Comparison of ENCODE assay signal across 8 cellular contexts in the genomic region with DNA sequence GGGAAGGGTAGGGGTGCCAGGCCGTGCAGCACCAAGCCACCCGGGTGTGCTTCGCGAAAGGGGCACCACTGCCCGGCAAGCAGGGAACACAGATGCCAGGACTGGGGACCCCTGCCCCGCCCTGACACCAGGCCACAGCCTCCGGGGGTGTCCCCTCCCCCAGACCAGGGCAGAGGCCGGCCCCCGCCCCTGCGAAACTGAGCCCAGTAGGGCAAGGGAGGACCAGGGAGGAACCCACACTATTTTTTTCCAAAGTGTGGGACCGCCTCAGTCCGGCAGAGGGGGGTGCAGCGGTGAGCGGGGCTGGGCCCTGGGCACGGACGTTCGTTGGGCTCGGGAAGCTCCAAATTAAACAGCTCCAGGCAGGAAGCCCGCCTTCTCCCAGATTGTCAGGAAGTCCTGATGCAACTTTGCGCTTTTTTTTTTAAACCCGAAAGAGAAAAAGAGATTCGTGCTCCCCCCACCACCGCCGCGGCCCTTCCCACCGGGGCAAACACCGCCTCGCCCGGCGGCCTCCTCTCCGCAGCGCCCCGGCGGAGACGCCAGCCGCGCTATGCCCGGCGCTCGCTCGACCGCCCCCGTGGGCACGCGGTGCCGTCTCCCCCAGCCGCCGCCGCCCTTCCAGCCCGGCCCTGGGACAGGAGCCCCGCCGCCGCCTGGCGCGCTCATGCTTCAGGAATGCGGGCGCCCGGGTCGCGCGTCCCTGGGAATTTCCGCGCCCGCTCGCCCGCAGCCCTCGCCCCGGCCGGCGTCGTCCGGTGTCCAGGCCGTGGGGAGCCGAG. TPM values are rescaled to one million over a fixed set of nuclear protein-coding genes. Genes with fewer than 3 reads are reported as not detected.
DNase-seq lines count a peak whose midpoint lies in the region; ATAC-seq, FAIRE-seq and TF ChIP-seq lines count a peak whose summit lies in the region.

No MANE protein-coding gene starts in this region.

- H3K4me2 ChIP-seq in parathyroid adenoma (ENCODE audit: low read length) = peak overlapping the region; percentile 32

- CTCF ChIA-PET in AG04449 (lab: Yijun Ruan, JAX) = interaction anchor here (0.5 to 5.9 kb wide), 15 partner anchors 12 to 99 kb away, joined by 3 to 76 read pairs (median 3); no protein-coding TSS in a partner anchor

- no peaks in the 10 kb centered on the region for H3K27me3 Mint-ChIP-seq in activated naive CD4-positive, alpha-beta T cell treated with anti-CD3 and anti-CD28 coated beads, Interleukin-2, amount 50 U/mL, for 24 hours

- DNase-seq in AG04449 (ENCODE audit: low read depth, low spot score) = no peak
- peak; percentile 41 to 58 for DNase-seq in NOMO-1 (lab: John Stamatoyannopoulos, UW; ENCODE audit: unreplicated experiment in 2 of 2)
- peak; percentile 84 for DNase-seq in Right ventricle myocardium superior
- no peak for DNase-seq in SK-N-DZ (ENCODE audit: low spot score)
- no peak for DNase-seq in GM12892 (ENCODE audit: insufficient read length)

- H3K79me2 ChIP-seq in parathyroid adenoma = peaks cover 4% of the 10 kb centered on the region

- H2AFZ ChIP-seq in parathyroid adenoma = peak overlapping the region; percentile 82

- TF ChIP-seq CTCF in AG04449 (IDR thresholded peaks at IDR 0.05; ENCODE audit: insufficient read depth, low read length, missing control alignments) = peak; percentile 62
- peak; percentile 48 for TF ChIP-seq CTCF in parathyroid adenoma (IDR thresholded peaks at IDR 0.05)

- H3K9me3 Mint-ChIP-seq in activated naive CD4-positive, alpha-beta T cell treated with anti-CD3 and anti-CD28 coated beads, Interleukin-2, amount 50 U/mL, for 24 hours = no peaks in the 10 kb centered on the region

- TF ChIP-seq POLR2A in GM18526 (IDR thresholded peaks at IDR 0.05; ENCODE audit: extremely low read depth, insufficient read length) (peak; percentile 24), GM12892 (IDR thresholded peaks at IDR 0.05; ENCODE audit: low read depth, low read length) (no peak)

- ATAC-seq in Right ventricle myocardium superior (ENCODE audit: poor library complexity) = peak; percentile 69

- H3K4me1 Mint-ChIP-seq in activated naive CD4-positive, alpha-beta T cell treated with anti-CD3 and anti-CD28 coated beads, Interleukin-2, amount 50 U/mL, for 24 hours = peaks cover 46% of the 10 kb centered on the region

- FAIRE-seq in GM12892 (lab: Jason Lieb, UNC) = no peak

- H3K27ac Mint-ChIP-seq in activated naive CD4-positive, alpha-beta T cell treated with anti-CD3 and anti-CD28 coated beads, Interleukin-2, amount 50 U/mL, for 24 hours = peak overlapping the region; percentile 68

- no peaks in the 10 kb centered on the region for H3K9me3 ChIP-seq in parathyroid adenoma (ENCODE audit: control insufficient read depth, low read length)

- H3K9ac ChIP-seq in parathyroid adenoma = no peak overlapping the region

- H3K4me1 ChIP-seq in parathyroid adenoma = no peaks in the 10 kb centered on the region

- H3K27me3 ChIP-seq in parathyroid adenoma (ENCODE audit: control insufficient read depth, insufficient read depth, low read length) = no peaks in the 10 kb centered on the region

- H3K36me3 Mint-ChIP-seq in activated naive CD4-positive, alpha-beta T cell treated with anti-CD3 and anti-CD28 coated beads, Interleukin-2, amount 50 U/mL, for 24 hours = no peaks in the 10 kb centered on the region

- H3K27ac ChIP-seq in parathyroid adenoma = peak overlapping the region; percentile 41

- H3K4me3 ChIP-seq in AG04449 (ENCODE audit: low read depth, low read length) (peak overlapping the region; percentile 75), parathyroid adenoma (ENCODE audit: low read depth, low read length) (peak overlapping the region; percentile 34)

- intact Hi-C loops in Right ventricle myocardium superior (cut with DNase I) = loop anchor here (2.0 kb wide), 1 partner anchor 39 kb away; no protein-coding TSS in a partner anchor

- peak overlapping the region; percentile 82 for H3K4me3 Mint-ChIP-seq in activated naive CD4-positive, alpha-beta T cell treated with anti-CD3 and anti-CD28 coated beads, Interleukin-2, amount 50 U/mL, for 24 hours

- POLR2A ChIA-PET in AG04449 (lab: Yijun Ruan, JAX) = interaction anchor here (0.7 to 5.2 kb wide), 10 partner anchors 12 to 69 kb away, joined by 3 to 95 read pairs (median 4); a partner anchor contains a TSS

- no peaks in the 10 kb centered on the region for H3K36me3 ChIP-seq in parathyroid adenoma (ENCODE audit: control insufficient read depth, insufficient read depth, low read length)

RNA-seq across cellular contexts. Expression of a gene that starts 0.8 kb away (rescaled TPM):
- 15.9 TPM for total RNA-seq in Right ventricle myocardium superior
- polyA plus RNA-seq in SK-N-DZ (2014; cell fraction: cytosol; rRNA removed) = 37.9 and 52.7 TPM in 2 replicates
- 213 and 283 TPM in 2 replicates for polyA plus RNA-seq in SK-N-DZ (2014; cell fraction: nucleus; rRNA removed)
- 33.8 TPM for polyA plus RNA-seq in GM12892 (2012; ENCODE audit: missing spikeins)

RNA-seq across cellular contexts. Expression of a gene that starts 19.3 kb away (rescaled TPM):
- total RNA-seq in Right ventricle myocardium superior = 1.00 TPM
- polyA plus RNA-seq in SK-N-DZ (2014; cell fraction: cytosol; rRNA removed) = 77.2 and 112 TPM in 2 replicates
- polyA plus RNA-seq in SK-N-DZ (2014; cell fraction: nucleus; rRNA removed) = 39.4 and 47.6 TPM in 2 replicates
- polyA plus RNA-seq in GM12892 (2012; ENCODE audit: missing spikeins) = 6.4 TPM

RNA-seq across cellular contexts. Expression of a gene that starts 27.5 kb away (rescaled TPM):
- 40.4 TPM for total RNA-seq in Right ventricle myocardium superior
- 144 and 169 TPM in 2 replicates for polyA plus RNA-seq in SK-N-DZ (2014; cell fraction: cytosol; rRNA removed)
- polyA plus RNA-seq in SK-N-DZ (2014; cell fraction: nucleus; rRNA removed) = 148 and 171 TPM in 2 replicates
- polyA plus RNA-seq in GM12892 (2012; ENCODE audit: missing spikeins) = 180 TPM

Comparison
In these comparisons a context has a peak if more than half of its experiments do, and no peak if none do; other contexts are left out.
1. DNase-seq: peak in NOMO-1 (2 of 2) and Right ventricle myocardium superior (single experiment); none in AG04449 (single experiment), SK-N-DZ (single experiment) and GM12892 (single experiment).